16 cellular contexts compared by ENCODE assay signal in genomic region chr1:85363526-85363925, GRCh38.
"Had no signal": no experiment of that assay in that cellular context is flagged by ENCODE, and none has a peak within 500 bp of the region (broad histone marks: within the 10 kb centered on the region; RNA-seq: fewer than 3 reads in every experiment).

No MANE protein-coding gene starts in this region.

- DNase-seq: activated CD4-positive, alpha-beta memory T cell treated with anti-CD3 and anti-CD28 coated beads for 36 hours; activated CD4-positive, alpha-beta T cell treated with anti-CD3 and anti-CD28 coated beads for 1 hour; activated gamma-delta T cell treated with Interleukin-2 at 50 U/mL for 16 hours; activated naive CD8-positive, alpha-beta T cell treated with anti-CD3 and anti-CD28 coated beads, Interleukin-2, amount 10 ng/mL, durations not matched to agents 7 days and 5 days; activated T-cell treated with anti-CD3 and anti-CD28 coated beads, Interleukin-2, amount 50 U/mL, for 48 hours; aorta; dorsolateral prefrontal cortex; left ventricle myocardium inferior; mesendoderm; ovary; stimulated activated CD4-positive, alpha-beta T cell treated with anti-CD3 and anti-CD28 coated beads, Interleukin-4, amount 100 ng/mL, for 4 hours; stomach; T-helper 9 cell had no signal

- H3K4me1 ChIP-seq: breast epithelium had no signal

- H3K4me3 ChIP-seq: breast epithelium, dorsolateral prefrontal cortex, left ventricle myocardium inferior, ovary, skin epidermis, stomach, thoracic aorta had no signal

- H3K27ac ChIP-seq: breast epithelium, left ventricle myocardium inferior, ovary, stomach, thoracic aorta had no signal

- H3K36me3 ChIP-seq: breast epithelium, left ventricle myocardium inferior, ovary, stomach, thoracic aorta had no signal

- H3K27me3 ChIP-seq: breast epithelium, dorsolateral prefrontal cortex, ovary, stomach had no signal

- H3K9me3 ChIP-seq: breast epithelium, left ventricle myocardium inferior, ovary, stomach, thoracic aorta had no signal
